8 cellular contexts compared by ENCODE assay signal in the genomic region with DNA sequence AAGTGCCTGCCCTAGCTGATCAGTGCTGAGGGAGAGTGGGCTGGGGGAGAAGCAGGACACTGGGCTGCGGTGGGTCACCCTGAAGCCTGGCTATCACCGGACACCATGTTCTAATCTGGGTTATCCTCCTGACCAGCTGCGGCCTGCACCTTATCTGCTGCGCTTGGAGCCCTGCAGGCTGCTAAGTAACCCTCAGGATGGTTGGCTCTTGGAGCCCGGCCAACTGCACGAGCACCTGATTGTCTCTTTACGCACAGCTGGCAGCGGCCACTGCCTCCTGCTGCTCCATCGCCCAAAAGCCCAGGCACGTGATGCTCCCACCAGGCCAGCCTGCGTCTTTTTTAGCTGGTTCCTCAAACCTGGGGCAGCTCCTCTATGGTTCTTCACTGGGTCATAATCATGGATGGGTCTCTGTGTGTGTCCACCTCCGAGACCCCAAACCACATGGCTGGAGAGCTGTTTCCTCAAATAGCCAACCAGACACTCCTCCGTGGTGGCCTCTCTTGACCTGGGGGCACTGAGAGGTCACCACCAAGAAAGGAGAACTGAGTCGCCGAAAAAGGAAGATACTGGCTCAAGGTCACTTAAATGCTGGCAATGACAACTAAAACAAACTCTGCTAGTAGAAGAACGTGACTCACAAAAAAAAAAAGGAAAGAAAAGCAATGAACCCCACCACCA. TPM values are rescaled to one million over a fixed set of nuclear protein-coding genes. Genes with fewer than 3 reads are reported as not detected.
DNase-seq lines count a peak whose midpoint lies in the region; ATAC-seq and TF ChIP-seq lines count a peak whose summit lies in the region.

No MANE protein-coding gene starts in this region.

- peaks cover 39 to 48% (median 43%) of the 10 kb centered on the region in 10 experiments for H3K4me1 ChIP-seq in BLaER1 treated with 17β-estradiol and CSF1 and Interleukin-3, amounts not matched to agents 10 nM and 100 nM
- peaks cover 88% of the 10 kb centered on the region for H3K4me1 ChIP-seq in left ventricle myocardium inferior

- H3K4me1 Mint-ChIP-seq in mesothelial cell of epicardium, result no peaks in the 10 kb centered on the region

- peaks cover 44 to 58% (median 54%) of the 10 kb centered on the region in 11 experiments for H3K36me3 ChIP-seq in BLaER1 treated with 17β-estradiol and CSF1 and Interleukin-3, amounts not matched to agents 10 nM and 100 nM
- H3K36me3 ChIP-seq in left ventricle myocardium inferior, result peaks cover 37% of the 10 kb centered on the region

- no peak overlapping the region; a peak in 1 of 20 replicates for H3K4me3 ChIP-seq in BLaER1 treated with 17β-estradiol and CSF1 and Interleukin-3, amounts not matched to agents 10 nM and 100 nM
- H3K4me3 ChIP-seq in left ventricle myocardium inferior, result peak overlapping the region; percentile 0

- peaks cover 29% of the 10 kb centered on the region for H3K36me3 Mint-ChIP-seq in mesothelial cell of epicardium

- H3K27me3 Mint-ChIP-seq in mesothelial cell of epicardium (ENCODE audit: low read depth), result no peaks in the 10 kb centered on the region

- intact Hi-C loops in left ventricle myocardium inferior (cut with micrococcal nuclease), result loop anchor here (10.0 kb wide), 1 partner anchor 49 kb away; a partner anchor contains a TSS

- TF ChIP-seq CTCF in left ventricle myocardium inferior (IDR thresholded peaks at IDR 0.05; ENCODE audit: borderline replicate concordance), result no peak
- TF ChIP-seq CTCF in mesothelial cell of epicardium (IDR thresholded peaks at IDR 0.05; ENCODE audit: unreplicated experiment), result no peak

- DNase-seq in NCI-H1105 treated with DMSO at 0.1 percent for 48 hours (lab: John Stamatoyannopoulos, UW), result peak; percentile 87
- peak; percentile 27 for DNase-seq in OCI-M2 (lab: John Stamatoyannopoulos, UW; ENCODE audit: unreplicated experiment)
- DNase-seq in left ventricle myocardium inferior, result peak; percentile 87
- DNase-seq in mesothelial cell of epicardium (ENCODE audit: low spot score in 2 of 2, unreplicated experiment in 2 of 2), result no peak

- H3K9me3 Mint-ChIP-seq in mesothelial cell of epicardium, result no peaks in the 10 kb centered on the region

- peak overlapping the region; percentile 67 to 91 (median 87) for H3K4me2 ChIP-seq in BLaER1 treated with 17β-estradiol and CSF1 and Interleukin-3, amounts not matched to agents 10 nM and 100 nM

- H3K9me3 ChIP-seq in BLaER1 treated with 17β-estradiol and CSF1 and Interleukin-3, amounts not matched to agents 10 nM and 100 nM (replicated peaks in 1 of 11), result no peaks in the 10 kb centered on the region
- no peaks in the 10 kb centered on the region for H3K9me3 ChIP-seq in left ventricle myocardium inferior (replicated peaks)

- peaks cover 58 to 96% (median 76%) of the 10 kb centered on the region in 11 experiments for H4K20me1 ChIP-seq in BLaER1 treated with 17β-estradiol and CSF1 and Interleukin-3, amounts not matched to agents 10 nM and 100 nM

- no peaks in the 10 kb centered on the region for H3K27me3 ChIP-seq in BLaER1 treated with 17β-estradiol and CSF1 and Interleukin-3, amounts not matched to agents 10 nM and 100 nM
- no peaks in the 10 kb centered on the region for H3K27me3 ChIP-seq in left ventricle myocardium inferior (ENCODE audit: low read depth)

- H3K9ac ChIP-seq in BLaER1 treated with 17β-estradiol and CSF1 and Interleukin-3, amounts not matched to agents 10 nM and 100 nM, result peak overlapping the region in 7 of 11 experiments; percentile 21 to 57 (median 35); a peak in 12 of 22 replicates

- ATAC-seq in HG02840 (IDR thresholded peaks at IDR 0.05; ENCODE audit: low FRiP score, unreplicated experiment) (no peak), HG03025 (IDR thresholded peaks at IDR 0.05; ENCODE audit: low FRiP score, unreplicated experiment) (no peak), GM18868 (IDR thresholded peaks at IDR 0.05; ENCODE audit: unreplicated experiment) (no peak)

- H3K27ac Mint-ChIP-seq in mesothelial cell of epicardium, result no peak overlapping the region

- H3K27ac ChIP-seq in BLaER1 treated with 17β-estradiol and CSF1 and Interleukin-3, amounts not matched to agents 10 nM and 100 nM, result peak overlapping the region in 7 of 11 experiments; percentile 19 to 67 (median 57); a peak in 15 of 22 replicates
- peak overlapping the region; percentile 87 for H3K27ac ChIP-seq in left ventricle myocardium inferior (replicated peaks)

- H3K4me3 Mint-ChIP-seq in mesothelial cell of epicardium, result no peak overlapping the region

RNA-seq across cellular contexts. Expression of a gene that starts 21.7 kb away (rescaled TPM):
- total RNA-seq in left ventricle myocardium inferior (2.3 TPM), mesothelial cell of epicardium (1.7 to 2.0 TPM (median 1.9 TPM) in 3 replicates)

RNA-seq across cellular contexts. Expression of a gene that starts 46.8 kb away (rescaled TPM):
- total RNA-seq in left ventricle myocardium inferior (35.7 TPM), mesothelial cell of epicardium (42.7 to 46.3 TPM (median 44.3 TPM) in 3 replicates)

RNA-seq across cellular contexts. Expression of a gene that starts 52.4 kb away (rescaled TPM):
- 30.7 TPM for total RNA-seq in left ventricle myocardium inferior
- 51.3 to 57.7 TPM (median 57.6 TPM) in 3 replicates for total RNA-seq in mesothelial cell of epicardium

Comparison
In these comparisons a context has a peak if more than half of its experiments do, and no peak if none do; other contexts are left out.
1. DNase-seq: peak in NCI-H1105 treated with DMSO at 0.1 percent for 48 hours (single experiment), OCI-M2 (single experiment) and left ventricle myocardium inferior (single experiment); none in mesothelial cell of epicardium (0 of 2).